Comparison of ENCODE assay signal across 36 cellular contexts in genomic region chr1:45659222-45659621, GRCh38. TPM values are rescaled to one million over a fixed set of nuclear protein-coding genes. Genes with fewer than 3 reads are reported as not detected.
"Had no signal": no experiment of that assay in that cellular context is flagged by ENCODE, and none has a peak within 500 bp of the region (broad histone marks: within the 10 kb centered on the region; RNA-seq: fewer than 3 reads in every experiment).

No MANE protein-coding gene starts in this region.

- H3K4me1 Mint-ChIP-seq: endodermal cell had no signal

- DNase-seq: activated CD4-positive, alpha-beta T cell treated with anti-CD3 and anti-CD28 coated beads for 36 hours; activated CD4-positive, alpha-beta T cell treated with anti-CD3 and anti-CD28 coated beads, Interleukin-2, amount 50 U/mL, for 1 hour; activated CD4-positive, alpha-beta T cell treated with anti-CD3 and anti-CD28 coated beads, Interleukin-2, amount 50 U/mL, for 48 hours; activated CD4-positive, CD25-positive, alpha-beta regulatory T cell; activated CD4-positive, CD25-positive, alpha-beta regulatory T cell treated with anti-CD3 and anti-CD28 coated beads, Interleukin-2, amount 50 U/mL, for 72 hours; activated CD8-positive, alpha-beta memory T cell treated with anti-CD3 and anti-CD28 coated beads for 24 hours; activated CD8-positive, alpha-beta T cell treated with anti-CD3 and anti-CD28 coated beads for 36 hours; activated effector memory CD4-positive, alpha-beta T cell treated with Interleukin-2 at 50 U/mL for 16 hours; activated gamma-delta T cell treated with Interleukin-2 at 50 U/mL for 16 hours; activated naive CD4-positive, alpha-beta T cell treated with anti-CD3 and anti-CD28 coated beads, Interleukin-2, amount 50 U/mL, for 16 hours; activated naive CD4-positive, alpha-beta T cell treated with Interleukin-2 at 50 U/mL for 16 hours; activated T-cell treated with anti-CD3 and anti-CD28 coated beads, Interleukin-2, amount 50 U/mL, for 4 hours; amniotic stem cell; anterior cingulate cortex; brain microvascular endothelial cell; dorsolateral prefrontal cortex; effector memory CD4-positive, alpha-beta T cell; endodermal cell; foreskin fibroblast; gastrocnemius medialis; glutamatergic neuron; heart left ventricle; T-cell; T1000; WERI-Rb-1 had no signal

- H3K4me3 Mint-ChIP-seq: activated CD4-positive, alpha-beta T cell treated with anti-CD3 and anti-CD28 coated beads for 36 hours; activated CD8-positive, alpha-beta T cell treated with anti-CD3 and anti-CD28 coated beads for 36 hours; activated naive CD8-positive, alpha-beta T cell; activated T-cell treated with anti-CD3 and anti-CD28 coated beads, Interleukin-2, amount 50 U/mL, for 4 hours; activated T-helper 17 cell treated with anti-CD3 and anti-CD28 coated beads, Interleukin-2, amount 50 U/mL, for 72 hours; central memory CD8-positive, alpha-beta T cell; dendritic cell treated with granulocyte-macrophage colony-stimulating factor and Interleukin-4, amounts not matched to agents 40 ng/mL and 50 ng/mL, for 4 days; endodermal cell; T-cell; T-helper 1 cell treated with Interleukin-12 subunit alpha and Interleukin-12 subunit beta and Interleukin-4 antibody, amounts not matched to agents 30 μg/mL and 1 μg/mL, for 36 hours; T-helper 2 cell treated with Interferon-gamma antibody and Interleukin-4, amounts not matched to agents 5 μg/mL and 100 μg/mL, for 36 hours had no signal

- H3K27ac ChIP-seq: brain microvascular endothelial cell, coronary artery, dorsolateral prefrontal cortex, heart left ventricle, WERI-Rb-1 had no signal

- H3K9me3 Mint-ChIP-seq: activated CD8-positive, alpha-beta T cell treated with anti-CD3 and anti-CD28 coated beads for 36 hours; activated T-cell treated with anti-CD3 and anti-CD28 coated beads, Interleukin-2, amount 50 U/mL, for 4 hours; activated T-helper 17 cell treated with anti-CD3 and anti-CD28 coated beads, Interleukin-2, amount 50 U/mL, for 72 hours; central memory CD8-positive, alpha-beta T cell; dendritic cell treated with granulocyte-macrophage colony-stimulating factor and Interleukin-4, amounts not matched to agents 40 ng/mL and 50 ng/mL, for 4 days; endodermal cell; T-cell; T-helper 1 cell treated with Interleukin-12 subunit alpha and Interleukin-12 subunit beta and Interleukin-4 antibody, amounts not matched to agents 30 μg/mL and 1 μg/mL, for 36 hours; T-helper 2 cell treated with Interferon-gamma antibody and Interleukin-4, amounts not matched to agents 5 μg/mL and 100 μg/mL, for 36 hours had no signal

- H3K4me3 ChIP-seq: coronary artery, dorsolateral prefrontal cortex, gastrocnemius medialis, heart left ventricle had no signal

- H3K27me3 Mint-ChIP-seq: activated CD4-positive, alpha-beta T cell treated with anti-CD3 and anti-CD28 coated beads for 36 hours; activated CD8-positive, alpha-beta T cell treated with anti-CD3 and anti-CD28 coated beads for 36 hours; activated naive CD8-positive, alpha-beta T cell; activated T-helper 17 cell treated with anti-CD3 and anti-CD28 coated beads, Interleukin-2, amount 50 U/mL, for 72 hours; central memory CD8-positive, alpha-beta T cell; dendritic cell treated with granulocyte-macrophage colony-stimulating factor and Interleukin-4, amounts not matched to agents 40 ng/mL and 50 ng/mL, for 4 days; T-cell had no signal

- ATAC-seq: activated CD4-positive, alpha-beta T cell treated with anti-CD3 and anti-CD28 coated beads for 36 hours; activated CD8-positive, alpha-beta T cell treated with anti-CD3 and anti-CD28 coated beads for 36 hours; activated T-cell treated with anti-CD3 and anti-CD28 coated beads, Interleukin-2, amount 50 U/mL, for 4 hours; activated T-helper 17 cell treated with anti-CD3 and anti-CD28 coated beads, Interleukin-2, amount 50 U/mL, for 72 hours; esophagus mucosa; gastrocnemius medialis; heart left ventricle; T-cell had no signal

- H3K27me3 ChIP-seq: brain microvascular endothelial cell, dorsolateral prefrontal cortex, gastrocnemius medialis, heart left ventricle had no signal

- FAIRE-seq: astrocyte, bronchial epithelial cell had no signal

- H3K9me3 ChIP-seq: gastrocnemius medialis, heart left ventricle had no signal

- H3K27ac Mint-ChIP-seq: activated CD4-positive, alpha-beta T cell treated with anti-CD3 and anti-CD28 coated beads for 36 hours; activated CD8-positive, alpha-beta T cell treated with anti-CD3 and anti-CD28 coated beads for 36 hours; activated naive CD8-positive, alpha-beta T cell; dendritic cell treated with granulocyte-macrophage colony-stimulating factor and Interleukin-4, amounts not matched to agents 40 ng/mL and 50 ng/mL, for 4 days; T-cell; T-helper 1 cell treated with Interleukin-12 subunit alpha and Interleukin-12 subunit beta and Interleukin-4 antibody, amounts not matched to agents 30 μg/mL and 1 μg/mL, for 36 hours had no signal

RNA-seq across cellular contexts. Expression of gene CCDC17, which starts 35.4 kb away (rescaled TPM):
- total RNA-seq: epithelial cell of proximal tubule had no signal
